ENCODE assay signal across 1 cellular context in the genomic region with DNA sequence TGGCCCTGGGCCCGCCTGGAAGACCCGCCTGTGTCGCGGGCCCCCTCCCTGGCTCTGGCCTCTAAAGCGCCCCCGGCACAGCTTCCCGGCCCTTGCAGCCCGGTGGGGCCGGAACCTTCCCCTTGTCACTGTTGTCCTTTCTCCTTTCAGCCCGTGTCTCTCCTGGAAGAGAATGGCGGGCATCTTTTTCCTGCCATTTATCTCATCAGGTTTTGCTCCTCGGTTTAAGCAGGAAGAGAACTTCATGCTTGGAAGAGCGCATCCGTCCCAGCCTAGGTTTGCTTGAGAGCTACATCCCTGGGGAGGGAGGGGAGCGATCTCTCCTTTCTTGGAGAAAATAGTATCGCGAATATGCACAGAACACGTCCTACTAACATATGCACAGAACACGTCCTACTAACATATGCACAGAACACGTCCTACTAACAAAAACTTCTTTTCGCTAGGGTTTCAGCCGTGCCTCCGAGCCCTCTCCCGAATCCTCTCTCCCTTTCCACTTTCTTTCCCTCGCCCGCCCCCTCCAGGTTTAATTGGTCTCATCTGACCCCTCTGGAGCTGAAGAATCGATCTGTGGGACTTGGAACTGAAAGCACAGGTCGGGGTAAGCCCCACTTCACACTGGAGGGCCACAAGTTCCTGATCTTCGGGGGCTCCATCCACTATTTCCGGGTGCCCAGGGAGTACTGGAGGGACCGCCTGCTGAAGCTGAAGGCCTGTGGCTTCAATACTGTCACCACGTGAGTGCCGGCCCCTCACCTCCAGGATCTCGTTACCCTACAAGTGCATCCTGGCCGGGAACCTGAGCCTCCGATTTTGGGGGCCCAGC.
TF ChIP-seq lines count a peak whose summit lies in the region.

No MANE protein-coding gene starts in this region.

TF ChIP-seq in IMR-90, 13 proteins besides CTCF, POLR2A, EP300 and RAD21:
- no peak for TF ChIP-seq FOS (IDR thresholded peaks at IDR 0.05; ENCODE audit: low read depth, low read length)
- no peak for TF ChIP-seq SMC3 (IDR thresholded peaks at IDR 0.05; ENCODE audit: low read depth, low read length)
- no peak for TF ChIP-seq USF2 (IDR thresholded peaks at IDR 0.05; ENCODE audit: low read depth, low read length)
- no peak for TF ChIP-seq CHD1 (IDR thresholded peaks at IDR 0.05; ENCODE audit: low read depth, low read length)
- no peak for TF ChIP-seq NFE2L2 (IDR thresholded peaks at IDR 0.05; ENCODE audit: low read depth, low read length)
- no peak for TF ChIP-seq MAFK (IDR thresholded peaks at IDR 0.05; ENCODE audit: low read depth, low read length)
- TF ChIP-seq MAZ (IDR thresholded peaks at IDR 0.05; ENCODE audit: borderline replicate concordance, low read depth, low read length): no peak
- TF ChIP-seq RFX5 (IDR thresholded peaks at IDR 0.05; ENCODE audit: low read depth, low read length): no peak
- no peak for TF ChIP-seq ELK1 (IDR thresholded peaks at IDR 0.05; ENCODE audit: borderline replicate concordance, low read depth, low read length)
- TF ChIP-seq CEBPB (IDR thresholded peaks at IDR 0.05; ENCODE audit: low read depth, low read length): no peak
- TF ChIP-seq BHLHE40 (IDR thresholded peaks at IDR 0.05; ENCODE audit: low read depth, low read length): no peak
- no peak for TF ChIP-seq RCOR1 (IDR thresholded peaks at IDR 0.05; ENCODE audit: insufficient replicate concordance, low read length)
- TF ChIP-seq MXI1 (IDR thresholded peaks at IDR 0.05; ENCODE audit: borderline replicate concordance, low read depth, low read length): no peak
